Comparison of ENCODE assay signal across 19 cellular contexts in the genomic region with DNA sequence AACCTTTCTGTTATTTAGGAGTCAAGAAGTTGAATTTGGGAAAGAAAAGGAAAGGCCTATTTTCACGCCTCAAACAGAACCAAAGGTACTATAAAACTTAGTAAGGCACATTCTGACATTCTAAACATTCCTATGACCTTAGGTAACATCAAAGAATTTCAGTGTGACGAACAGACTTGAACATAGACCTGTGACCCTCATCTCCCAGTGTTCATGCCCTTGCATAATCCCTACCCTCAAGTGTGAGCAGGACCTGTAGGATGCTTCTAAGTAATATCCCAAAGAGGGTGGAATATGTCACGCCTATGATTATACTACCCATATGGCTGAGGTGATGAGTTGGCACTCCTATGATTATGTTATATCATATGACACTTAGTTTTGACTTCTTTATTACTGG.
"Had no signal": no experiment of that assay in that cellular context is flagged by ENCODE, and none has a peak within 500 bp of the region (broad histone marks: within the 10 kb centered on the region; RNA-seq: fewer than 3 reads in every experiment).

No MANE protein-coding gene starts in this region.

- H3K4me3 ChIP-seq: MG63, Peyer's patch, SJSA1 had no signal

- H3K27ac ChIP-seq: Peyer's patch, RWPE1, SJSA1 had no signal

- H3K27me3 ChIP-seq: MG63, Peyer's patch, SJSA1 had no signal

- H3K4me1 ChIP-seq: Peyer's patch, SJSA1 had no signal

- ATAC-seq: activated CD4-positive, CD25-positive, alpha-beta regulatory T cell treated with anti-CD3 and anti-CD28 coated beads, Interleukin-2, amount 50 U/mL, for 24 hours; activated CD8-positive, alpha-beta T cell treated with anti-CD3 and anti-CD28 coated beads, Interleukin-2, amount 10 ng/mL, durations not matched to agents 7 days and 5 days had no signal

- H3K36me3 ChIP-seq: MG63, Peyer's patch, SJSA1 had no signal

- DNase-seq: activated CD4-positive, alpha-beta T cell treated with anti-CD3 and anti-CD28 coated beads for 48 hours; activated CD4-positive, alpha-beta T cell treated with anti-CD3 and anti-CD28 coated beads, Interleukin-2, amount 50 U/mL, for 4 hours; activated CD8-positive, alpha-beta memory T cell treated with anti-CD3 and anti-CD28 coated beads, Interleukin-2, amount 50 U/mL, for 48 hours; activated CD8-positive, alpha-beta T cell treated with anti-CD3 and anti-CD28 coated beads, Interleukin-2, amount 10 ng/mL, durations not matched to agents 7 days and 5 days; activated effector memory CD4-positive, alpha-beta T cell treated with Interleukin-2 at 50 U/mL for 16 hours; activated naive CD4-positive, alpha-beta T cell; activated T-cell treated with anti-CD3 and anti-CD28 coated beads, Interleukin-2, amount 50 U/mL, for 1 hour; aorta; MG63; NCI-H1105 treated with DMSO at 0.1 percent for 48 hours; NCI-H146; NCI-H187 treated with DMSO at 0.1 percent for 48 hours; NCI-H2081 treated with DMSO at 0.1 percent for 48 hours; NCI-H446; Peyer's patch; SHP77 had no signal
